In genomic region chr5:159022178-159022556, GRCh38 we compare ENCODE assay signal across 9 cellular contexts.
DNase-seq lines count a peak whose midpoint lies in the region; ATAC-seq and TF ChIP-seq lines count a peak whose summit lies in the region.
"Had no signal": no experiment of that assay in that cellular context is flagged by ENCODE, and none has a peak within 500 bp of the region (broad histone marks: within the 10 kb centered on the region; RNA-seq: fewer than 3 reads in every experiment).

No MANE protein-coding gene starts in this region.

- TF ChIP-seq CTCF in OCI-LY1 (IDR thresholded peaks at IDR 0.05; ENCODE audit: low read length) (no peak), fibroblast of villous mesenchyme (IDR thresholded peaks at IDR 0.05; ENCODE audit: insufficient read depth, low read depth, low read length) (no peak), psoas muscle (IDR thresholded peaks at IDR 0.05) (no peak)

- H3K36me3 Mint-ChIP-seq in effector memory CD8-positive, alpha-beta T cell (ENCODE audit: insufficient read depth): no peaks in the 10 kb centered on the region

- no peak overlapping the region for H3K4me3 Mint-ChIP-seq in effector memory CD8-positive, alpha-beta T cell

- H3K9me3 ChIP-seq in OCI-LY1 (ENCODE audit: low read length): no peaks in the 10 kb centered on the region
- no peaks in the 10 kb centered on the region for H3K9me3 ChIP-seq in psoas muscle

- H3K9me2 ChIP-seq in OCI-LY1 (ENCODE audit: low read depth, low read length): no peaks in the 10 kb centered on the region

- H3K4me3 ChIP-seq in OCI-LY1 (ENCODE audit: low read depth, low read length, poor library complexity, severe bottlenecking): no peak overlapping the region
- no peak overlapping the region for H3K4me3 ChIP-seq in fibroblast of villous mesenchyme (ENCODE audit: low read depth, low read length)
- peak overlapping the region; percentile 35 for H3K4me3 ChIP-seq in psoas muscle

- H4K20me1 ChIP-seq in OCI-LY1 (ENCODE audit: insufficient read depth, low read length): no peaks in the 10 kb centered on the region

- DNase-seq in DMS 273 (lab: John Stamatoyannopoulos, UW; ENCODE audit: unreplicated experiment) (peak; percentile 94), fibroblast of villous mesenchyme (ENCODE audit: low read depth) (peak; percentile 97), psoas muscle (peak; percentile 39 to 52), putamen (ENCODE audit: low spot score) (no peak)
- no peak for DNase-seq in effector memory CD8-positive, alpha-beta T cell

- no peaks in the 10 kb centered on the region; the same call in 1 of the 2 replicates for H3K36me3 ChIP-seq in OCI-LY1 (ENCODE audit: insufficient read depth, low read length)
- H3K36me3 ChIP-seq in psoas muscle (ENCODE audit: insufficient read depth in 1 of 2, low read depth in 1 of 2): no peaks in the 10 kb centered on the region

- H3F3A ChIP-seq in OCI-LY1 (ENCODE audit: insufficient read depth, low read length): no peaks in the 10 kb centered on the region

- H3K4me1 ChIP-seq in OCI-LY1 (ENCODE audit: insufficient read depth, low read length, severe bottlenecking) (peaks cover 72% of the 10 kb centered on the region), psoas muscle (peaks cover 7% of the 10 kb centered on the region)

- H3K4me1 Mint-ChIP-seq in effector memory CD8-positive, alpha-beta T cell (ENCODE audit: low read depth in 2 of 2): peaks cover 0 to 5% of the 10 kb centered on the region in 2 donors

- H3K79me2 ChIP-seq in OCI-LY1 (ENCODE audit: insufficient read depth, low read length): peaks cover 41% of the 10 kb centered on the region

- H3K9ac ChIP-seq in OCI-LY1 (ENCODE audit: low read length): no peak overlapping the region
- H3K9ac ChIP-seq: KMS-11 had no signal

- no peaks in the 10 kb centered on the region for H3K9me3 Mint-ChIP-seq in effector memory CD8-positive, alpha-beta T cell

- ATAC-seq in psoas muscle: peak in 3 of 4 donors; percentile 41 to 59 (median 47)
- no peak for ATAC-seq in GM18520 (IDR thresholded peaks at IDR 0.05; ENCODE audit: unreplicated experiment)
- ATAC-seq in effector memory CD8-positive, alpha-beta T cell (replicated peaks): no peak
- no peak for ATAC-seq in HG02973 (IDR thresholded peaks at IDR 0.05; ENCODE audit: unreplicated experiment)

- H3K27me3 ChIP-seq in OCI-LY1 (ENCODE audit: insufficient read depth, low read length) (no peaks in the 10 kb centered on the region), psoas muscle (ENCODE audit: insufficient read depth in 3 of 3, low read length in 2 of 3) (peaks cover 0 to 3% (median 0%) of the 10 kb centered on the region in 3 donors)

- no peak overlapping the region for H3K27ac Mint-ChIP-seq in effector memory CD8-positive, alpha-beta T cell

- H3K4me2 ChIP-seq in OCI-LY1 (ENCODE audit: low read length): no peak overlapping the region
- H3K4me2 ChIP-seq: KMS-11 had no signal

- WGBS in psoas muscle, 3 donors: 7 to 16% (median 16%) methylated on average over 9 of the region's 9 CpGs

- peak overlapping the region; percentile 16 for H3K27ac ChIP-seq in OCI-LY1 (ENCODE audit: low read depth, low read length, poor library complexity, severe bottlenecking)
- H3K27ac ChIP-seq in psoas muscle: no peak overlapping the region
- H3K27ac ChIP-seq: KMS-11 had no signal

- peaks cover 29 to 57% of the 10 kb centered on the region in 2 donors for H3K27me3 Mint-ChIP-seq in effector memory CD8-positive, alpha-beta T cell

- no peak overlapping the region for H2AFZ ChIP-seq in OCI-LY1 (ENCODE audit: low read length)

- intact Hi-C loops in psoas muscle (cut with DNase I): no loop called here

Comparison
In these comparisons a context has a peak if more than half of its experiments do, and no peak if none do; other contexts are left out.
1. DNase-seq: peak in DMS 273 (single experiment), fibroblast of villous mesenchyme (single experiment) and psoas muscle (2 of 2); none in effector memory CD8-positive, alpha-beta T cell (0 of 3) and putamen (single experiment).
2. ATAC-seq: peak in psoas muscle (3 of 4); none in GM18520 (single experiment), effector memory CD8-positive, alpha-beta T cell (single experiment) and HG02973 (single experiment).